ENCODE assay signal across 15 cellular contexts in the genomic region with DNA sequence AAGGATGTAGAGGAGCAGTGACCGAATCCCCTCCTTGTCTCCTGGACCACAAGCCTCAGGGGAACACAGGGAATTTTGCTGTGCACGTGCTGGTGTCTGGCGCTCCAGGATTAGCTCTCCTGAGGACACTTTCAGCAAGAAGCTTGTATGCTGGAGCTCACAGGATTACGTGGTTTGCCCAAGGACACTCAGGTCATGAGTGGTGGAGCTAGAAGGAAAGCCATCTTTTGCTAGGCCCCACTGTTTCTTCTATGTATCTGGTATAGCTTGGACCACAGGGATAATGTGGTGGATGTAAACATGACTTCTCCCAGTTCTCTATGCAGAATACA.
"Had no signal": no experiment of that assay in that cellular context is flagged by ENCODE, and none has a peak within 500 bp of the region (broad histone marks: within the 10 kb centered on the region; RNA-seq: fewer than 3 reads in every experiment).

No MANE protein-coding gene starts in this region.

- H3K4me1 ChIP-seq: gastroesophageal sphincter, neural progenitor cell, spleen, transverse colon had no signal

- H3K9me3 ChIP-seq: transverse colon had no signal

- H3K4me3 ChIP-seq: gastroesophageal sphincter, neural progenitor cell, spleen, transverse colon had no signal

- H3K36me3 ChIP-seq: gastroesophageal sphincter, neural progenitor cell, transverse colon had no signal

- ATAC-seq: activated CD8-positive, alpha-beta T cell treated with anti-CD3 and anti-CD28 coated beads for 36 hours; activated T-cell treated with anti-CD3 and anti-CD28 coated beads, Interleukin-2, amount 50 U/mL, for 4 hours; gastroesophageal sphincter; left colon; natural killer cell had no signal

- H3K27ac ChIP-seq: gastroesophageal sphincter, neural progenitor cell, spleen, transverse colon had no signal

- H3K27me3 ChIP-seq: gastroesophageal sphincter, neural progenitor cell, spleen, transverse colon had no signal

- DNase-seq: activated B cell treated with CpG ODN at 0.5 μM for 24 hours; activated CD4-positive, alpha-beta T cell treated with anti-CD3 and anti-CD28 coated beads, Interleukin-2, amount 50 U/mL, for 1 hour; activated gamma-delta T cell treated with Interleukin-2 at 50 U/mL for 16 hours; activated naive CD4-positive, alpha-beta T cell treated with anti-CD3 and anti-CD28 coated beads, Interleukin-2, amount 50 U/mL, for 16 hours; activated T-cell treated with anti-CD3 and anti-CD28 coated beads, Interleukin-2, amount 50 U/mL, for 4 hours; effector memory CD4-positive, alpha-beta T cell; immature natural killer cell; kidney; left colon; natural killer cell; spleen; transverse colon had no signal
